In genomic region chr13:28718538-28719226, GRCh38 we compare ENCODE assay signal across 8 cellular contexts. TPM values are rescaled to one million over a fixed set of nuclear protein-coding genes. Genes with fewer than 3 reads are reported as not detected.
DNase-seq lines count a peak whose midpoint lies in the region; ATAC-seq lines count a peak whose summit lies in the region.

SLC46A3 (minus strand) TSS chr13:28718970; CDS start chr13:28717998, 972 bp downstream.

- H3K27me3 ChIP-seq in ectodermal cell (ENCODE audit: control insufficient read depth, insufficient read depth, low read length, poor library complexity, severe bottlenecking) = peaks cover 38% of the 10 kb centered on the region

- H3K27ac Mint-ChIP-seq in activated CD8-positive, alpha-beta T cell treated with anti-CD3 and anti-CD28 coated beads, Interleukin-2, amount 10 ng/mL, durations not matched to agents 7 days and 5 days = peak within 1 kb of the TSS; percentile 87

- no peaks in the 10 kb centered on the region for H3K9me3 Mint-ChIP-seq in activated CD8-positive, alpha-beta T cell treated with anti-CD3 and anti-CD28 coated beads, Interleukin-2, amount 10 ng/mL, durations not matched to agents 7 days and 5 days (ENCODE audit: insufficient read depth)

- DNase-seq in C1 segment of cervical spinal cord (lab: John Stamatoyannopoulos, UW) (peak; percentile 77 to 98 (median 96)), NCI-H82 treated with DMSO at 0.1 percent for 48 hours (lab: John Stamatoyannopoulos, UW; ENCODE audit: unreplicated experiment) (peak; percentile 48), lung microvascular endothelial cell (ENCODE audit: low read depth in 2 of 2) (peak; percentile 99)
- peak; percentile 97 for DNase-seq in activated CD8-positive, alpha-beta T cell treated with anti-CD3 and anti-CD28 coated beads, Interleukin-2, amount 10 ng/mL, durations not matched to agents 7 days and 5 days
- peak; percentile 93 to 97 (median 95) for DNase-seq in stimulated activated CD4-positive, alpha-beta T cell treated with anti-CD3 and anti-CD28 coated beads, TNF-alpha, amount 100 ng/mL, for 4 hours (ENCODE audit: low read depth in 3 of 3)

- H3K27me3 Mint-ChIP-seq in activated CD8-positive, alpha-beta T cell treated with anti-CD3 and anti-CD28 coated beads, Interleukin-2, amount 10 ng/mL, durations not matched to agents 7 days and 5 days (ENCODE audit: low read depth) = peaks cover 9% of the 10 kb centered on the region

- H3K27ac ChIP-seq in ectodermal cell (ENCODE audit: insufficient read depth, low read depth, low read length, poor library complexity, severe bottlenecking) = no peak within 1 kb of the TSS

- ATAC-seq in GM19324 (IDR thresholded peaks at IDR 0.05; ENCODE audit: low FRiP score, unreplicated experiment) (peak; percentile 100), HG03460 (IDR thresholded peaks at IDR 0.05; ENCODE audit: unreplicated experiment) (peak; percentile 98)
- ATAC-seq in activated CD8-positive, alpha-beta T cell treated with anti-CD3 and anti-CD28 coated beads, Interleukin-2, amount 10 ng/mL, durations not matched to agents 7 days and 5 days = peak; percentile 100

- no peaks in the 10 kb centered on the region for H3K4me1 ChIP-seq in ectodermal cell (ENCODE audit: control insufficient read depth, insufficient read depth, low read length)

- H3K4me1 Mint-ChIP-seq in activated CD8-positive, alpha-beta T cell treated with anti-CD3 and anti-CD28 coated beads, Interleukin-2, amount 10 ng/mL, durations not matched to agents 7 days and 5 days (ENCODE audit: low read depth) = peaks cover 29% of the 10 kb centered on the region

- peak within 1 kb of the TSS; percentile 53 for H3K4me3 ChIP-seq in ectodermal cell (ENCODE audit: insufficient read depth, low read depth, low read length)

- POLR2A ChIA-PET in activated CD8-positive, alpha-beta T cell treated with anti-CD3 and anti-CD28 coated beads, Interleukin-2, amount 10 ng/mL, durations not matched to agents 7 days and 5 days (lab: Charles Lee) = interaction anchor here (4.6 kb wide), 1 partner anchor 60 kb away, joined by 29 read pairs; the partner anchor contains the start of gene POMP

- no peaks in the 10 kb centered on the region for H3K9me3 ChIP-seq in ectodermal cell (ENCODE audit: control insufficient read depth, low read length)

- peak within 1 kb of the TSS; percentile 85 for H3K4me3 Mint-ChIP-seq in activated CD8-positive, alpha-beta T cell treated with anti-CD3 and anti-CD28 coated beads, Interleukin-2, amount 10 ng/mL, durations not matched to agents 7 days and 5 days

- no peaks in the 10 kb centered on the region for H3K36me3 ChIP-seq in ectodermal cell (ENCODE audit: control insufficient read depth, insufficient read depth, low read length)

- H3K36me3 Mint-ChIP-seq in activated CD8-positive, alpha-beta T cell treated with anti-CD3 and anti-CD28 coated beads, Interleukin-2, amount 10 ng/mL, durations not matched to agents 7 days and 5 days (ENCODE audit: low read depth) = peaks cover 11% of the 10 kb centered on the region

- 0% methylated on average over 79 of the region's 79 CpGs for WGBS in ectodermal cell, 2 experiments

- CTCF ChIA-PET in activated CD8-positive, alpha-beta T cell treated with anti-CD3 and anti-CD28 coated beads, Interleukin-2, amount 10 ng/mL, durations not matched to agents 7 days and 5 days (lab: Charles Lee) = no interaction called here

RNA-seq across cellular contexts. Expression of gene SLC46A3, which starts in this region (rescaled TPM):
- 10 to 100 TPM; 10.3 to 10.9 TPM for total RNA-seq in activated CD8-positive, alpha-beta T cell treated with anti-CD3 and anti-CD28 coated beads, Interleukin-2, amount 10 ng/mL, durations not matched to agents 7 days and 5 days
- 0.31 TPM for polyA plus RNA-seq in ectodermal cell (2013, experiment 1 of 4)
- polyA plus RNA-seq in ectodermal cell (2013, experiment 2 of 4) = 0.21 TPM
- polyA plus RNA-seq in ectodermal cell (2013, experiment 3 of 4) = 0.43 TPM
- 0.45 TPM for polyA plus RNA-seq in ectodermal cell (2013, experiment 4 of 4)
- total RNA-seq in lung microvascular endothelial cell = 0.99 and 3.5 TPM in 2 replicates

Comparison
In these comparisons a context has a peak if more than half of its experiments do, and no peak if none do; other contexts are left out.
1. DNase-seq: peak in every context shown above with its lines; median percentile 99 in lung microvascular endothelial cell; 97 in activated CD8-positive, alpha-beta T cell treated with anti-CD3 and anti-CD28 coated beads, Interleukin-2, amount 10 ng/mL, durations not matched to agents 7 days and 5 days; 96 in C1 segment of cervical spinal cord; 95 in stimulated activated CD4-positive, alpha-beta T cell treated with anti-CD3 and anti-CD28 coated beads, TNF-alpha, amount 100 ng/mL, for 4 hours; 48 in NCI-H82 treated with DMSO at 0.1 percent for 48 hours.